In the genomic region with DNA sequence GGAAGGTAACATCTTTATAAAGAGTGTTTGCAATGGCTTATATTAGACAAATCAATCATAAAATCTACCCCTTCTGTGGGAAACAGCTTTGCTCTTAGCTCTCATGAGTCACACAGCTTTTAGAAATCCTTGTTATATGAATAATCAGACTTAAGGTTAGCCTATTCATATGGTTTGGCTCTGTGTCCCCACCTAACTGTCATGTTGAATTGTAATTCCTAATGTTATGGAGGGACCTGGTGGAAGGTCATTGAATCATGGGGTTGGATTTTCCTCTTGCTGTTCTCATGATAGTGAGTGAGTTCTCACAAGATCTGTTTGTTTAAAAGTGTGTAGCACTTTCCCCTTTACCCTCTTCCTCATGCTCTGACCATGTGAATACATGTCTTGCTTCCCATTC, we compare ENCODE assay signal across 1 cellular context.
TF ChIP-seq lines count a peak whose summit lies in the region.

No MANE protein-coding gene starts in this region.

TF ChIP-seq in SK-N-SH treated with all-trans-retinoic acid at 6 μM for 48 hours, 23 proteins besides CTCF, POLR2A, EP300 and RAD21 (continued from another document):
- no peak for TF ChIP-seq TOX (CRISPR knock-in tag; IDR thresholded peaks at IDR 0.05; ENCODE audit: borderline replicate concordance)
- TF ChIP-seq, protein P1, sequence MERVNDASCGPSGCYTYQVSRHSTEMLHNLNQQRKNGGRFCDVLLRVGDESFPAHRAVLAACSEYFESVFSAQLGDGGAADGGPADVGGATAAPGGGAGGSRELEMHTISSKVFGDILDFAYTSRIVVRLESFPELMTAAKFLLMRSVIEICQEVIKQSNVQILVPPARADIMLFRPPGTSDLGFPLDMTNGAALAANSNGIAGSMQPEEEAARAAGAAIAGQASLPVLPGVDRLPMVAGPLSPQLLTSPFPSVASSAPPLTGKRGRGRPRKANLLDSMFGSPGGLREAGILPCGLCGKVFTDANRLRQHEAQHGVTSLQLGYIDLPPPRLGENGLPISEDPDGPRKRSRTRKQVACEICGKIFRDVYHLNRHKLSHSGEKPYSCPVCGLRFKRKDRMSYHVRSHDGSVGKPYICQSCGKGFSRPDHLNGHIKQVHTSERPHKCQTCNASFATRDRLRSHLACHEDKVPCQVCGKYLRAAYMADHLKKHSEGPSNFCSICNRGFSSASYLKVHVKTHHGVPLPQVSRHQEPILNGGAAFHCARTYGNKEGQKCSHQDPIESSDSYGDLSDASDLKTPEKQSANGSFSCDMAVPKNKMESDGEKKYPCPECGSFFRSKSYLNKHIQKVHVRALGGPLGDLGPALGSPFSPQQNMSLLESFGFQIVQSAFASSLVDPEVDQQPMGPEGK (CRISPR knock-in tag; IDR thresholded peaks at IDR 0.05; ENCODE audit: borderline replicate concordance): no peak
TF ChIP-seq in SK-N-SH treated with all-trans-retinoic acid at 6 μM for 48 hours: peak in this region for 0.
